23 cellular contexts compared by ENCODE assay signal in genomic region chr1:152015766-152016165, GRCh38.
"Had no signal": no experiment of that assay in that cellular context is flagged by ENCODE, and none has a peak within 500 bp of the region (broad histone marks: within the 10 kb centered on the region; RNA-seq: fewer than 3 reads in every experiment).

No MANE protein-coding gene starts in this region.

- H3K27ac ChIP-seq: left lung, lower lobe of right lung, pancreas, prostate gland, spleen, suprapubic skin, thoracic aorta, tibial artery, upper lobe of right lung had no signal

- H3K4me1 ChIP-seq: left lung, lower lobe of right lung, pancreas, prostate gland, spleen, suprapubic skin, tibial artery, upper lobe of right lung had no signal

- H3K36me3 ChIP-seq: left lung, lower lobe of right lung, pancreas, prostate gland, spleen, suprapubic skin, thoracic aorta, tibial artery, upper lobe of right lung had no signal

- DNase-seq: hippocampal formation; left colon; left lung; lower lobe of right lung; mesendoderm; naive thymus-derived CD8-positive, alpha-beta T cell; nucleus accumbens; pancreas; posterior cingulate gyrus; retina; right cardiac atrium; small intestine; spleen; stimulated activated CD4-positive, alpha-beta T cell treated with anti-CD3 and anti-CD28 coated beads, Interleukin-4, amount 100 ng/mL, for 24 hours; stimulated activated naive CD4-positive, alpha-beta T cell; tibial artery; trophoblast cell; upper lobe of right lung had no signal

- H3K4me3 ChIP-seq: left lung, lower lobe of right lung, pancreas, prostate gland, spleen, suprapubic skin, thoracic aorta, tibial artery, upper lobe of right lung had no signal

- H3K9me3 ChIP-seq: left lung, lower lobe of right lung, pancreas, prostate gland, spleen, suprapubic skin, thoracic aorta, tibial artery, upper lobe of right lung had no signal

- H3K27me3 ChIP-seq: left lung, pancreas, suprapubic skin, upper lobe of right lung had no signal

- FAIRE-seq: keratinocyte, pancreas, small intestine, urothelium cell line had no signal
